In genomic region chr10:88728107-88728763, GRCh38 we compare ENCODE assay signal across 10 cellular contexts. TPM values are rescaled to one million over a fixed set of nuclear protein-coding genes. Genes with fewer than 3 reads are reported as not detected.
A peak's percentile ranks its signal among the peaks of the same experiment; 100 is the strongest.
DNase-seq lines count a peak whose midpoint lies in the region; TF ChIP-seq lines count a peak whose summit lies in the region.
"Had no signal": no experiment of that assay in that cellular context is flagged by ENCODE, and none has a peak within 500 bp of the region (broad histone marks: within the 10 kb centered on the region; RNA-seq: fewer than 3 reads in every experiment).

No MANE protein-coding gene starts in this region.

- H3K27me3 ChIP-seq in breast epithelium (no peaks in the 10 kb centered on the region), hepatocyte (peaks cover 2% of the 10 kb centered on the region)

- H3K79me2 ChIP-seq in hepatocyte = no peaks in the 10 kb centered on the region

- H3K4me1 ChIP-seq in breast epithelium (no peaks in the 10 kb centered on the region), hepatocyte (ENCODE audit: insufficient read depth) (no peaks in the 10 kb centered on the region)

- H4K20me1 ChIP-seq in hepatocyte (ENCODE audit: insufficient read depth, poor library complexity, severe bottlenecking) = no peaks in the 10 kb centered on the region

- H3K36me3 ChIP-seq in breast epithelium (no peaks in the 10 kb centered on the region), hepatocyte (replicated peaks; ENCODE audit: insufficient read depth, low read depth) (no peaks in the 10 kb centered on the region)

- no peaks in the 10 kb centered on the region for H3K9me2 ChIP-seq in hepatocyte (replicated peaks; ENCODE audit: insufficient read depth)

- CTCF ChIA-PET in MCF 10A (lab: Yijun Ruan, JAX) = interaction anchor here (0.5 to 1.4 kb wide), 8 partner anchors 17 to 1125 kb away, joined by 3 to 5 read pairs (median 4); no protein-coding TSS in a partner anchor

- POLR2A ChIA-PET in MCF 10A (lab: Yijun Ruan, JAX) = interaction anchor here (0.7 to 1.3 kb wide), 2 partner anchors 19 to 31 kb away, joined by 3 read pairs; no protein-coding TSS in a partner anchor

- H3K27me3 Mint-ChIP-seq in MCF 10A (ENCODE audit: insufficient read depth, unreplicated experiment) = no peaks in the 10 kb centered on the region
- H3K27me3 Mint-ChIP-seq in type B pancreatic cell = peaks cover 5% of the 10 kb centered on the region

- WGBS in hepatocyte (ENCODE audit: low lambda C conversion rate, missing lambda C conversion rate) = 77% methylated on average over 30 of the region's 30 CpGs

- H3K4me1 Mint-ChIP-seq in MCF 10A (ENCODE audit: insufficient read depth, unreplicated experiment) (no peaks in the 10 kb centered on the region), type B pancreatic cell (ENCODE audit: unreplicated experiment) (peaks cover 4% of the 10 kb centered on the region)

- H3K9me3 Mint-ChIP-seq in MCF 10A (ENCODE audit: unreplicated experiment) = no peaks in the 10 kb centered on the region
- no peaks in the 10 kb centered on the region for H3K9me3 Mint-ChIP-seq in type B pancreatic cell

- no peak overlapping the region for H3K4me2 ChIP-seq in hepatocyte

- peak; percentile 1 for DNase-seq in MCF 10A (ENCODE audit: unreplicated experiment)
- DNase-seq in breast epithelium (ENCODE audit: low spot score in 2 of 2) = no peak
- peak; percentile 2 for DNase-seq in activated CD4-positive, alpha-beta T cell treated with anti-CD3 and anti-CD28 coated beads, Interleukin-2, amount 50 U/mL, for 1 hour
- DNase-seq in hepatocyte (ENCODE audit: low spot score) = peak; percentile 7
- DNase-seq in type B pancreatic cell (ENCODE audit: extremely low spot score, unreplicated experiment) = no peak
- no peak for DNase-seq in SW480 (ENCODE audit: low spot score)
- DNase-seq in coronary artery (ENCODE audit: low spot score) = no peak
- no peak for DNase-seq in GF-D8 (lab: John Stamatoyannopoulos, UW)
- DNase-seq: NCI-H1694 treated with DMSO at 0.1 percent for 48 hours had no signal

- no peaks in the 10 kb centered on the region for H3K36me3 Mint-ChIP-seq in MCF 10A (ENCODE audit: insufficient read depth, unreplicated experiment)
- H3K36me3 Mint-ChIP-seq in type B pancreatic cell = no peaks in the 10 kb centered on the region

- intact Hi-C loops in MCF 10A (cut with micrococcal nuclease) = no loop called here
- intact Hi-C loops in breast epithelium (cut with DNase I; ENCODE audit: low total_unique reads) = no loop called here

- H2AFZ ChIP-seq in hepatocyte = no peak overlapping the region

- no peaks in the 10 kb centered on the region for H3K9me3 ChIP-seq in breast epithelium
- no peaks in the 10 kb centered on the region for H3K9me3 ChIP-seq in hepatocyte (ENCODE audit: low read depth)

- H3K4me3 Mint-ChIP-seq in MCF 10A (ENCODE audit: unreplicated experiment) (no peak overlapping the region), type B pancreatic cell (no peak overlapping the region)

- no TSS peak for BruUV-seq in MCF 10A (replicated peaks; lab: Mats Ljungman, UMichigan)

- no peak for TF ChIP-seq POLR2A in breast epithelium (IDR thresholded peaks at IDR 0.05)

- H3K4me3 ChIP-seq in breast epithelium (no peak overlapping the region), hepatocyte (no peak overlapping the region), coronary artery (no peak overlapping the region)

- no peak overlapping the region for H3K27ac Mint-ChIP-seq in MCF 10A (ENCODE audit: low read depth, unreplicated experiment)
- no peak overlapping the region for H3K27ac Mint-ChIP-seq in type B pancreatic cell

- TF ChIP-seq CTCF in MCF 10A (IDR thresholded peaks at IDR 0.05; ENCODE audit: unreplicated experiment) (peak; percentile 18), breast epithelium (IDR thresholded peaks at IDR 0.05) (no peak), hepatocyte (IDR thresholded peaks at IDR 0.05; ENCODE audit: poor library complexity) (peak; percentile 9), type B pancreatic cell (conservative IDR thresholded peaks at IDR 0.05) (peak; percentile 36), coronary artery (IDR thresholded peaks at IDR 0.05) (no peak)

- no peak overlapping the region for H3K27ac ChIP-seq in breast epithelium
- H3K27ac ChIP-seq in hepatocyte = no peak overlapping the region
- H3K27ac ChIP-seq in coronary artery = no peak overlapping the region

RNA-seq across cellular contexts. Expression of gene LIPK, which starts 22.2 kb away (rescaled TPM):
- not detected in 2 replicates for total RNA-seq in MCF 10A (2022)
- 1 to 10 TPM in 1 of 3 donors, under 1 TPM in 1, not detected in 1; 0.66 to 3.2 TPM for total RNA-seq in breast epithelium
- not detected in 2 replicates for total RNA-seq in hepatocyte
- not detected in 2 replicates for polyA plus RNA-seq in hepatocyte
- 0.41 and 3.2 TPM in 2 replicates for total RNA-seq in type B pancreatic cell (ENCODE audit: low replicate concordance)
- total RNA-seq: dermis microvascular lymphatic vessel endothelial cell had no signal

RNA-seq across cellular contexts. Expression of gene LIPN, which starts 31.6 kb away (rescaled TPM):
- total RNA-seq in MCF 10A (2022) (not detected in 2 replicates), breast epithelium (not detected), hepatocyte (0.17 TPM in 1 of 2 replicates, not detected in the other), type B pancreatic cell (ENCODE audit: low replicate concordance) (0.24 and 1.5 TPM in 2 replicates)
- not detected in 2 replicates for polyA plus RNA-seq in hepatocyte
- total RNA-seq: dermis microvascular lymphatic vessel endothelial cell had no signal

Comparison
In these comparisons a context has a peak if more than half of its experiments do, and no peak if none do; other contexts are left out.
1. DNase-seq: peak in MCF 10A (single experiment), activated CD4-positive, alpha-beta T cell treated with anti-CD3 and anti-CD28 coated beads, Interleukin-2, amount 50 U/mL, for 1 hour (single experiment) and hepatocyte (single experiment); none in breast epithelium (0 of 2), type B pancreatic cell (single experiment), SW480 (single experiment), coronary artery (single experiment) and GF-D8 (single experiment).
2. CTCF ChIP-seq: peak in MCF 10A (single experiment), hepatocyte (single experiment) and type B pancreatic cell (single experiment); none in breast epithelium (0 of 3) and coronary artery (single experiment).